In the genomic region with DNA sequence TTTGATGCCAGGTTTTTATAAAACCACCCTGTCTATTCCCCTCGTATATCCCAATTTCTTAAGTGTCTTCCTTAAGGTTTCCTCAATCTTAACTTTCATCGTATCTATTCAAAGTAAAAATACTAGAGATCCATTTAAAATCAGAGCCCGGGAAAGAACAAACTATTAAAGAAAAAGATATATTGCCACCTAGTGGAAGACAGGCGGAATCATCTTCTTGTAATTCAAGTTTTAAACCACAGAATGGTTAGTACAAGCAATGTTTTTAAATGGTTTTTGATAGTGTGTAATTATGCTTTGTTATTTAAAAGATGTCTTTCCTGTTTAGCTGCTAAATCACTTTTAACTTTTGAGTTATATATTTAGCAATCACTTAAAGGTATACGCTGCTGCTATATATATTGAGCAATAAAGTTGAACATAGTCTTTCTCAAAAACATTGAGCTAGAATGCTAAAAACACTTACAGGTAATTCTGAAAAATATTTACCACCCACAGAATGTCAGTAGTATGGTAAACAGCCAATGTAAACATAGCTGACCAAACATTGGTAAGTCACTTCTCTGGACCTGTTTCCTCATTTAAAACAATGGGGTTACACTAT, we compare ENCODE assay signal across 8 cellular contexts. TPM values are rescaled to one million over a fixed set of nuclear protein-coding genes. Genes with fewer than 3 reads are reported as not detected.
DNase-seq lines count a peak whose midpoint lies in the region; ATAC-seq and TF ChIP-seq lines count a peak whose summit lies in the region.

No MANE protein-coding gene starts in this region.

- H2AFZ ChIP-seq in GM23248: 0 out of 2 replicates have a peak overlapping the region, but pooled peaks have one; percentile 4

- peak in 2 of 3 donors; percentile 55 to 56 for DNase-seq in CD4-positive, CD25-positive, alpha-beta regulatory T cell
- DNase-seq in GM23248 (peak; percentile 73), NCI-H774 (lab: John Stamatoyannopoulos, UW) (peak; percentile 60), dedifferentiated amniotic fluid mesenchymal stem cell (ENCODE audit: extremely low spot score) (peak; percentile 75), HuH-7.5 (ENCODE audit: low spot score) (no peak)
- no peak for DNase-seq in stimulated activated CD4-positive, alpha-beta T cell treated with anti-CD3 and anti-CD28 coated beads, Interleukin-2, amount 100 ng/mL, for 48 hours

- no peaks in the 10 kb centered on the region for H3K36me3 Mint-ChIP-seq in CD4-positive, CD25-positive, alpha-beta regulatory T cell

- peak; percentile 79 for TF ChIP-seq CTCF in neutrophil (IDR thresholded peaks at IDR 0.05)

- H3K4me1 Mint-ChIP-seq in CD4-positive, CD25-positive, alpha-beta regulatory T cell: peaks cover 0 to 6% (median under 1%) of the 10 kb centered on the region in 4 donors

- no peaks in the 10 kb centered on the region for H3K9me2 ChIP-seq in GM23248 (ENCODE audit: insufficient read depth)

- no peaks in the 10 kb centered on the region for H4K20me1 ChIP-seq in GM23248 (ENCODE audit: insufficient read depth)

- H3K27me3 ChIP-seq in CD4-positive, CD25-positive, alpha-beta regulatory T cell (ENCODE audit: control insufficient read depth, insufficient read depth, low read length): peaks cover 36% of the 10 kb centered on the region
- no peaks in the 10 kb centered on the region for H3K27me3 ChIP-seq in GM23248 (replicated peaks; ENCODE audit: insufficient read depth)
- H3K27me3 ChIP-seq in neutrophil: peaks cover 38% of the 10 kb centered on the region

- H3K9ac ChIP-seq in GM23248: no peak overlapping the region

- peak overlapping the region; percentile 54 for H3K4me2 ChIP-seq in GM23248 (ENCODE audit: unreplicated experiment)

- H3K9me3 Mint-ChIP-seq in CD4-positive, CD25-positive, alpha-beta regulatory T cell: no peaks in the 10 kb centered on the region

- H3K36me3 ChIP-seq in CD4-positive, CD25-positive, alpha-beta regulatory T cell (ENCODE audit: control insufficient read depth, insufficient read depth, low read length): no peaks in the 10 kb centered on the region
- H3K36me3 ChIP-seq in GM23248 (ENCODE audit: low read depth): no peaks in the 10 kb centered on the region
- no peaks in the 10 kb centered on the region for H3K36me3 ChIP-seq in neutrophil

- H3F3A ChIP-seq in GM23248 (ENCODE audit: insufficient read depth): peaks cover 30% of the 10 kb centered on the region

- H3K4me1 ChIP-seq in CD4-positive, CD25-positive, alpha-beta regulatory T cell (ENCODE audit: control insufficient read depth, insufficient read depth, low read length, poor library complexity, severe bottlenecking): no peaks in the 10 kb centered on the region
- peaks cover 16% of the 10 kb centered on the region for H3K4me1 ChIP-seq in GM23248 (ENCODE audit: insufficient read depth)
- peaks cover 9 to 14% of the 10 kb centered on the region in 2 experiments for H3K4me1 ChIP-seq in neutrophil (ENCODE audit: control insufficient read depth in 1 of 2, insufficient read depth in 1 of 2, low read depth in 1 of 2, low read length in 1 of 2)

- H3K4me3 Mint-ChIP-seq in CD4-positive, CD25-positive, alpha-beta regulatory T cell: no peak overlapping the region

- H3K27me3 Mint-ChIP-seq in CD4-positive, CD25-positive, alpha-beta regulatory T cell: peaks cover 45% of the 10 kb centered on the region

- H3K79me2 ChIP-seq in GM23248 (ENCODE audit: insufficient read depth): no peaks in the 10 kb centered on the region

- H3K4me3 ChIP-seq in CD4-positive, CD25-positive, alpha-beta regulatory T cell (ENCODE audit: low read depth, low read length): no peak overlapping the region
- H3K4me3 ChIP-seq in GM23248 (no peak overlapping the region), neutrophil (ENCODE audit: low read depth in 1 of 2, low read length in 1 of 2) (no peak overlapping the region)

- no peak for ATAC-seq in CD4-positive, CD25-positive, alpha-beta regulatory T cell (ENCODE audit: low read depth in 2 of 2)
- ATAC-seq in HG03521 (IDR thresholded peaks at IDR 0.05; ENCODE audit: unreplicated experiment): no peak

- 9 to 10% methylated on average over 5 of the region's 5 CpGs for WGBS in GM23248 (ENCODE audit: low coverage in 1 of 2, low lambda C conversion rate in 2 of 2, missing lambda C conversion rate in 2 of 2), 2 experiments

- H3K27ac Mint-ChIP-seq in CD4-positive, CD25-positive, alpha-beta regulatory T cell: no peak overlapping the region

- in situ Hi-C loops in GM23248 (cut with MboI): loop anchor here (25.0 kb wide), 1 partner anchor 1278 kb away; a partner anchor contains a TSS

- no peaks in the 10 kb centered on the region for H3K9me3 ChIP-seq in CD4-positive, CD25-positive, alpha-beta regulatory T cell (ENCODE audit: control insufficient read depth in 2 of 2, low read length in 2 of 2)
- H3K9me3 ChIP-seq in GM23248 (ENCODE audit: low read depth) (no peaks in the 10 kb centered on the region), neutrophil (no peaks in the 10 kb centered on the region)

- H3K27ac ChIP-seq in CD4-positive, CD25-positive, alpha-beta regulatory T cell (ENCODE audit: insufficient read depth, low read length, poor library complexity, severe bottlenecking): no peak overlapping the region
- H3K27ac ChIP-seq in GM23248: no peak overlapping the region
- no peak overlapping the region for H3K27ac ChIP-seq in neutrophil

RNA-seq across cellular contexts. Expression of a gene that starts 18.2 kb away (rescaled TPM):
- total RNA-seq in CD4-positive, CD25-positive, alpha-beta regulatory T cell: 31.7 TPM
- 1 to 10 TPM; 2.0 to 4.7 (median 3.6) TPM for polyA plus RNA-seq in CD4-positive, CD25-positive, alpha-beta regulatory T cell
- total RNA-seq in GM23248 (2014; rRNA removed; shearing (Covaris generic)): 4.4 and 7.0 TPM in 2 replicates
- polyA plus RNA-seq in GM23248 (2016; fragmentation: Nextera tagmentation; extraction: Ambion mirVana): 1.7 and 2.3 TPM in 2 replicates

RNA-seq across cellular contexts. Expression of a gene that starts 50.9 kb away (rescaled TPM):
- not detected for total RNA-seq in CD4-positive, CD25-positive, alpha-beta regulatory T cell
- polyA plus RNA-seq in CD4-positive, CD25-positive, alpha-beta regulatory T cell: not detected
- 13.4 and 15.5 TPM in 2 replicates for total RNA-seq in GM23248 (2014; rRNA removed; shearing (Covaris generic))
- 59.9 and 63.7 TPM in 2 replicates for polyA plus RNA-seq in GM23248 (2016; fragmentation: Nextera tagmentation; extraction: Ambion mirVana)

Comparison
In these comparisons a context has a peak if more than half of its experiments do, and no peak if none do; other contexts are left out.
1. DNase-seq: peak in CD4-positive, CD25-positive, alpha-beta regulatory T cell (2 of 3), GM23248 (single experiment), NCI-H774 (single experiment) and dedifferentiated amniotic fluid mesenchymal stem cell (single experiment); none in stimulated activated CD4-positive, alpha-beta T cell treated with anti-CD3 and anti-CD28 coated beads, Interleukin-2, amount 100 ng/mL, for 48 hours (0 of 2) and HuH-7.5 (single experiment).
2. RNA of a gene that starts 50.9 kb away (total RNA-seq): 13.4 to 15.5 TPM in GM23248; not detected in CD4-positive, CD25-positive, alpha-beta regulatory T cell (single experiment); every median in the first group is over 10 times any median in the second.